24 cellular contexts compared by ENCODE assay signal in the genomic region with DNA sequence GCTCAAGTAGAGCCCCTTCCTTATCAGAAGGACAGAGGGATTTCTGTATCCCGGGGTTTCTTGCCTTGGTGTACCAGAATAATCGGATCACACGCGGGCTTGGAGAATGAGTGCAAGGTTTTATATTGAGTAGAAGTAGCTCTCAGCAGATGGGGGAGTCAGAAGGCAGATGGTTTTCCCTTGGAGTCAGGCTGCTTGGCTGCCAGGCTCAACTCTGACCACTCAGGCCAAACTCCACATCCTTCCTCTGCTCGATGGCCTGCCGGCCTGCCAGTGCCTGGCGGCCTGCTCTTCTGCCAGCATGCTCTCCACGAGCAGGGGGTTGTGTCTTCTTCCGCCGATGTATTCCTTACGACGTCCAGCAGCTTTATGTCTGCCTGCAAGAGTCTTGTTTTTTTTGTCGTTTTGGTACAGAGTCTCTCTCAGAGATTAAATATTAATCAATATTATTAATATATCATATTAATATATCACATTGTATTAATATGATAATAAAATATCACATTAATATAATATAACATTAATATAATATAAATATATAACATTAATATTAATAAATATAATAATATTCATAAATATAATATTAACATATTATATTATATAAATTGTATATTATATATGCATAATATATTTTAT.
"Had no signal": no experiment of that assay in that cellular context is flagged by ENCODE, and none has a peak within 500 bp of the region (broad histone marks: within the 10 kb centered on the region; RNA-seq: fewer than 3 reads in every experiment).

No MANE protein-coding gene starts in this region.

- H3K9me3 Mint-ChIP-seq: activated CD4-positive, alpha-beta T cell treated with anti-CD3 and anti-CD28 coated beads, Interleukin-2, amount 10 ng/mL, durations not matched to agents 7 days and 5 days; activated naive CD4-positive, alpha-beta T cell treated with anti-CD3 and anti-CD28 coated beads, Interleukin-2, amount 10 ng/mL, durations not matched to agents 7 days and 5 days; activated naive CD8-positive, alpha-beta T cell treated with anti-CD3 and anti-CD28 coated beads, Interleukin-2, amount 50 U/mL, for 24 hours; immature natural killer cell; natural killer cell treated with Interleukin-12 subunit alpha and Interleukin-12 subunit beta and Interleukin-15 and Interleukin-18, amount 100 ng/mL, for 72 hours; stimulated activated naive B cell treated with anti-CD40 and anti-IgM and Interleukin-4, amounts not matched to agents 10 μg/mL and 1 μg/mL and 100 μg/mL, for 72 hours had no signal

- H3K27ac ChIP-seq: brain microvascular endothelial cell, coronary artery, spleen, thoracic aorta, upper lobe of left lung had no signal

- H3K4me1 ChIP-seq: spleen, upper lobe of left lung had no signal

- H3K27ac Mint-ChIP-seq: activated CD4-positive, alpha-beta T cell treated with anti-CD3 and anti-CD28 coated beads, Interleukin-2, amount 10 ng/mL, durations not matched to agents 7 days and 5 days; activated naive CD4-positive, alpha-beta T cell treated with anti-CD3 and anti-CD28 coated beads, Interleukin-2, amount 10 ng/mL, durations not matched to agents 7 days and 5 days; activated naive CD8-positive, alpha-beta T cell treated with anti-CD3 and anti-CD28 coated beads, Interleukin-2, amount 50 U/mL, for 24 hours; immature natural killer cell; stimulated activated naive B cell treated with anti-CD40 and anti-IgM and Interleukin-4, amounts not matched to agents 10 μg/mL and 1 μg/mL and 100 μg/mL, for 72 hours had no signal

- H3K36me3 ChIP-seq: brain microvascular endothelial cell, spleen, thoracic aorta, upper lobe of left lung had no signal

- H3K4me3 ChIP-seq: coronary artery, lung, spleen, thoracic aorta, upper lobe of left lung had no signal

- ATAC-seq: activated naive CD8-positive, alpha-beta T cell treated with anti-CD3 and anti-CD28 coated beads, Interleukin-2, amount 50 U/mL, for 24 hours; esophagus mucosa; natural killer cell treated with Interleukin-12 subunit alpha and Interleukin-12 subunit beta and Interleukin-15 and Interleukin-18, amount 100 ng/mL, for 72 hours; stimulated activated naive B cell treated with anti-CD40 and anti-IgM and Interleukin-4, amounts not matched to agents 10 μg/mL and 1 μg/mL and 100 μg/mL, for 72 hours had no signal

- DNase-seq: activated CD4-positive, alpha-beta T cell treated with anti-CD3 and anti-CD28 coated beads, Interleukin-2, amount 10 ng/mL, durations not matched to agents 7 days and 5 days; activated CD4-positive, CD25-positive, alpha-beta regulatory T cell; activated CD8-positive, alpha-beta memory T cell treated with anti-CD3 and anti-CD28 coated beads for 24 hours; activated CD8-positive, alpha-beta memory T cell treated with anti-CD3 and anti-CD28 coated beads, Interleukin-2, amount 50 U/mL, for 48 hours; activated effector memory CD4-positive, alpha-beta T cell treated with Interleukin-2 at 50 U/mL for 16 hours; activated naive CD4-positive, alpha-beta T cell treated with anti-CD3 and anti-CD28 coated beads, Interleukin-2, amount 10 ng/mL, durations not matched to agents 7 days and 5 days; activated naive CD8-positive, alpha-beta T cell treated with anti-CD3 and anti-CD28 coated beads, Interleukin-2, amount 50 U/mL, for 24 hours; activated T-cell treated with anti-CD3 and anti-CD28 coated beads, Interleukin-2, amount 50 U/mL, for 48 hours; aorta; brain microvascular endothelial cell; central memory CD4-positive, alpha-beta T cell; immature natural killer cell; nucleus accumbens; posterior cingulate gyrus; spleen; stimulated activated naive B cell treated with anti-CD40 and anti-IgM and Interleukin-4, amounts not matched to agents 10 μg/mL and 1 μg/mL and 100 μg/mL, for 72 hours; SW 1271; T-helper 2 cell; upper lobe of left lung had no signal

- H3K4me3 Mint-ChIP-seq: activated CD4-positive, alpha-beta T cell treated with anti-CD3 and anti-CD28 coated beads, Interleukin-2, amount 10 ng/mL, durations not matched to agents 7 days and 5 days; activated naive CD4-positive, alpha-beta T cell treated with anti-CD3 and anti-CD28 coated beads, Interleukin-2, amount 10 ng/mL, durations not matched to agents 7 days and 5 days; activated naive CD8-positive, alpha-beta T cell treated with anti-CD3 and anti-CD28 coated beads, Interleukin-2, amount 50 U/mL, for 24 hours; immature natural killer cell; natural killer cell treated with Interleukin-12 subunit alpha and Interleukin-12 subunit beta and Interleukin-15 and Interleukin-18, amount 100 ng/mL, for 72 hours; stimulated activated naive B cell treated with anti-CD40 and anti-IgM and Interleukin-4, amounts not matched to agents 10 μg/mL and 1 μg/mL and 100 μg/mL, for 72 hours had no signal

- H3K36me3 Mint-ChIP-seq: activated naive CD4-positive, alpha-beta T cell treated with anti-CD3 and anti-CD28 coated beads, Interleukin-2, amount 10 ng/mL, durations not matched to agents 7 days and 5 days; immature natural killer cell; natural killer cell treated with Interleukin-12 subunit alpha and Interleukin-12 subunit beta and Interleukin-15 and Interleukin-18, amount 100 ng/mL, for 72 hours; stimulated activated naive B cell treated with anti-CD40 and anti-IgM and Interleukin-4, amounts not matched to agents 10 μg/mL and 1 μg/mL and 100 μg/mL, for 72 hours had no signal

- H3K27me3 Mint-ChIP-seq: activated naive CD4-positive, alpha-beta T cell treated with anti-CD3 and anti-CD28 coated beads, Interleukin-2, amount 10 ng/mL, durations not matched to agents 7 days and 5 days had no signal

- H3K27me3 ChIP-seq: brain microvascular endothelial cell, upper lobe of left lung had no signal

- H3K4me1 Mint-ChIP-seq: activated CD4-positive, alpha-beta T cell treated with anti-CD3 and anti-CD28 coated beads, Interleukin-2, amount 10 ng/mL, durations not matched to agents 7 days and 5 days; activated naive CD4-positive, alpha-beta T cell treated with anti-CD3 and anti-CD28 coated beads, Interleukin-2, amount 10 ng/mL, durations not matched to agents 7 days and 5 days; immature natural killer cell; stimulated activated naive B cell treated with anti-CD40 and anti-IgM and Interleukin-4, amounts not matched to agents 10 μg/mL and 1 μg/mL and 100 μg/mL, for 72 hours had no signal

- H3K9me3 ChIP-seq: spleen, thoracic aorta, upper lobe of left lung had no signal
